Comparison of ENCODE assay signal across 12 cellular contexts in genomic region chr3:5023777-5024346, GRCh38. TPM values are rescaled to one million over a fixed set of nuclear protein-coding genes. Genes with fewer than 3 reads are reported as not detected.
DNase-seq lines count a peak whose midpoint lies in the region; ATAC-seq and TF ChIP-seq lines count a peak whose summit lies in the region.
"Had no signal": no experiment of that assay in that cellular context is flagged by ENCODE, and none has a peak within 500 bp of the region (broad histone marks: within the 10 kb centered on the region; RNA-seq: fewer than 3 reads in every experiment).

No MANE protein-coding gene starts in this region.

- no peaks in the 10 kb centered on the region for H3K9me3 Mint-ChIP-seq in CD8-positive, alpha-beta memory T cell
- H3K9me3 Mint-ChIP-seq: CD4-positive, alpha-beta T cell; naive B cell had no signal

- peaks cover 25% of the 10 kb centered on the region for H3K4me1 ChIP-seq in CD8-positive, alpha-beta memory T cell (ENCODE audit: insufficient read depth, low read length)
- peaks cover 39% of the 10 kb centered on the region for H3K4me1 ChIP-seq in Panc1 (ENCODE audit: control insufficient read depth, insufficient read depth, low read length)
- peaks cover 0 to 6% of the 10 kb centered on the region in 2 donors for H3K4me1 ChIP-seq in esophagus (ENCODE audit: control insufficient read depth in 2 of 2, insufficient read depth in 2 of 2, low read length in 1 of 2)
- H3K4me1 ChIP-seq in sigmoid colon, result peaks cover 0 to 18% (median 7%) of the 10 kb centered on the region in 4 donors

- TSS peak; percentile 94 for BruUV-seq in Panc1 (replicated peaks; lab: Mats Ljungman, UMichigan)

- H3K27me3 ChIP-seq in CD8-positive, alpha-beta memory T cell (ENCODE audit: insufficient read depth, low read length, poor library complexity, severe bottlenecking), result no peaks in the 10 kb centered on the region
- H3K27me3 ChIP-seq in Panc1 (ENCODE audit: control insufficient read depth, insufficient read depth, low read length) (no peaks in the 10 kb centered on the region), esophagus (ENCODE audit: control insufficient read depth in 1 of 2, insufficient read depth in 2 of 2, low read length in 2 of 2) (no peaks in the 10 kb centered on the region), sigmoid colon (no peaks in the 10 kb centered on the region)

- no peaks in the 10 kb centered on the region for H3K27me3 Mint-ChIP-seq in CD8-positive, alpha-beta memory T cell
- H3K27me3 Mint-ChIP-seq: CD4-positive, alpha-beta T cell had no signal

- in situ Hi-C loops in Panc1 (cut with HindIII; ENCODE audit: low pct_unique_long_range_greater_than_20kb, low sequenced_read_pairs) (no loop called here), G401 (cut with HindIII; ENCODE audit: low sequenced_read_pairs) (no loop called here)

- no peak overlapping the region for H3K4me3 ChIP-seq in CD8-positive, alpha-beta memory T cell (ENCODE audit: low read length)
- H3K4me3 ChIP-seq in Panc1 (ENCODE audit: low read depth in 2 of 2, low read length in 2 of 2) (no peak overlapping the region), esophagus (ENCODE audit: low read depth in 1 of 2, low read length in 2 of 2) (no peak overlapping the region), sigmoid colon (no peak overlapping the region)

- ATAC-seq in Panc1 (no peak), GM21825 (IDR thresholded peaks at IDR 0.05; ENCODE audit: unreplicated experiment) (no peak), GM18520 (IDR thresholded peaks at IDR 0.05; ENCODE audit: unreplicated experiment) (no peak)

- no peaks in the 10 kb centered on the region for H3K36me3 Mint-ChIP-seq in CD8-positive, alpha-beta memory T cell
- H3K36me3 Mint-ChIP-seq: naive B cell had no signal

- POLR2A ChIA-PET in CD8-positive, alpha-beta memory T cell (lab: Charles Lee), result interaction anchor here (0.6 to 1.3 kb wide), 3 partner anchors 13 to 706 kb away, joined by 3 to 4 read pairs (median 3); no protein-coding TSS in a partner anchor
- POLR2A ChIA-PET in Panc1 (lab: Charles Lee), result interaction anchor here (0.5 to 3.7 kb wide), 7 partner anchors 37 to 358 kb away, joined by 3 to 25 read pairs (median 4); partner anchors contain the start of gene BHLHE40

- intact Hi-C loops in Panc1 (cut with micrococcal nuclease; ENCODE audit: unreplicated experiment), result loop anchor here (1.0 kb wide), 1 partner anchor 42 kb away; no protein-coding TSS in a partner anchor
- intact Hi-C loops in sigmoid colon (cut with DNase I), result no loop called here

- CTCF ChIA-PET in CD8-positive, alpha-beta memory T cell (lab: Charles Lee), result interaction anchor here (1.7 to 9.5 kb wide), 3 partner anchors 44 to 313 kb away, joined by 3 to 103 read pairs (median 5); no protein-coding TSS in a partner anchor
- CTCF ChIA-PET in Panc1 (lab: Charles Lee), result no interaction called here

- no peaks in the 10 kb centered on the region for H3K36me3 ChIP-seq in CD8-positive, alpha-beta memory T cell (ENCODE audit: insufficient read depth, low read length)
- no peaks in the 10 kb centered on the region for H3K36me3 ChIP-seq in Panc1 (ENCODE audit: control insufficient read depth, insufficient read depth, low read length)
- no peaks in the 10 kb centered on the region for H3K36me3 ChIP-seq in esophagus (ENCODE audit: control insufficient read depth in 2 of 2, insufficient read depth in 2 of 2, low read length in 1 of 2)
- no peaks in the 10 kb centered on the region for H3K36me3 ChIP-seq in sigmoid colon

- no peaks in the 10 kb centered on the region for H3K9me3 ChIP-seq in CD8-positive, alpha-beta memory T cell (ENCODE audit: low read length)
- H3K9me3 ChIP-seq in Panc1 (ENCODE audit: control insufficient read depth, insufficient read depth, low read depth, low read length) (no peaks in the 10 kb centered on the region), esophagus (ENCODE audit: control insufficient read depth in 2 of 2, insufficient read depth in 1 of 2, low read depth in 1 of 2, low read length in 1 of 2) (no peaks in the 10 kb centered on the region), sigmoid colon (no peaks in the 10 kb centered on the region)

- TF ChIP-seq EP300 in sigmoid colon (IDR thresholded peaks at IDR 0.05), result no peak

- peak overlapping the region in 5 of 8 donors; percentile 15 to 89 (median 68) for H3K27ac Mint-ChIP-seq in CD8-positive, alpha-beta memory T cell
- H3K27ac Mint-ChIP-seq: CD4-positive, alpha-beta T cell had no signal

- TF ChIP-seq CTCF in Panc1 (IDR thresholded peaks at IDR 0.05), result no peak
- no peak for TF ChIP-seq CTCF in sigmoid colon (IDR thresholded peaks at IDR 0.05)

- H3K27ac ChIP-seq in CD8-positive, alpha-beta memory T cell (ENCODE audit: low read depth, low read length), result peak overlapping the region; percentile 63
- peak overlapping the region; percentile 92 for H3K27ac ChIP-seq in Panc1 (ENCODE audit: low read length)
- peak overlapping the region; percentile 90 to 92 for H3K27ac ChIP-seq in esophagus (ENCODE audit: low read depth in 2 of 2, low read length in 1 of 2)
- H3K27ac ChIP-seq in sigmoid colon, result peak overlapping the region; percentile 5 to 69 (median 52)

- no peak for TF ChIP-seq POLR2A in sigmoid colon (IDR thresholded peaks at IDR 0.05)

- peaks cover 32 to 47% (median 37%) of the 10 kb centered on the region in 3 donors for H3K4me1 Mint-ChIP-seq in CD8-positive, alpha-beta memory T cell

- no peak for DNase-seq in CD8-positive, alpha-beta memory T cell
- DNase-seq in Panc1 (ENCODE audit: low read depth, low spot score) (no peak), sigmoid colon (peak; percentile 45), NCI-H2029 (lab: John Stamatoyannopoulos, UW) (no peak), G401 (ENCODE audit: low spot score) (no peak)
- DNase-seq: CD4-positive, alpha-beta T cell; effector CD8-positive, alpha-beta T cell; naive B cell; T-helper 9 cell had no signal

- H3K4me3 Mint-ChIP-seq in CD8-positive, alpha-beta memory T cell, result no peak overlapping the region
- H3K4me3 Mint-ChIP-seq: CD4-positive, alpha-beta T cell; naive B cell had no signal

- WGBS in esophagus, 2 donors, result 83 to 84% methylated on average over 9 of the region's 9 CpGs
- 90 to 95% methylated on average over 9 of the region's 9 CpGs for WGBS in sigmoid colon, 2 donors

RNA-seq across cellular contexts. Expression of gene BHLHE40, which starts 44.6 kb away (rescaled TPM):
- 100 to 1,000 TPM; 174 to 180 TPM for total RNA-seq in CD8-positive, alpha-beta memory T cell
- 24.8 TPM for polyA plus RNA-seq in CD8-positive, alpha-beta memory T cell
- 78.4 TPM for total RNA-seq in Panc1 (2021; ENCODE audit: unreplicated experiment)
- polyA plus RNA-seq in Panc1 (2012; ENCODE audit: insufficient read length), result 63.8 TPM
- 100 to 1,000 TPM in 1 of 2 donors, 10 to 100 TPM in 1; 84.0 to 185 TPM for polyA plus RNA-seq in esophagus
- total RNA-seq in sigmoid colon, result 10 to 100 TPM; 12.5 to 81.9 (median 24.3) TPM
- 10 to 100 TPM; 11.1 to 32.2 (median 22.2) TPM for polyA plus RNA-seq in sigmoid colon
- total RNA-seq in G401 (2014; rRNA removed; shearing (Covaris generic)), result 6.6 and 7.2 TPM in 2 replicates
